Comparison of ENCODE assay signal across 14 cellular contexts in the genomic region with DNA sequence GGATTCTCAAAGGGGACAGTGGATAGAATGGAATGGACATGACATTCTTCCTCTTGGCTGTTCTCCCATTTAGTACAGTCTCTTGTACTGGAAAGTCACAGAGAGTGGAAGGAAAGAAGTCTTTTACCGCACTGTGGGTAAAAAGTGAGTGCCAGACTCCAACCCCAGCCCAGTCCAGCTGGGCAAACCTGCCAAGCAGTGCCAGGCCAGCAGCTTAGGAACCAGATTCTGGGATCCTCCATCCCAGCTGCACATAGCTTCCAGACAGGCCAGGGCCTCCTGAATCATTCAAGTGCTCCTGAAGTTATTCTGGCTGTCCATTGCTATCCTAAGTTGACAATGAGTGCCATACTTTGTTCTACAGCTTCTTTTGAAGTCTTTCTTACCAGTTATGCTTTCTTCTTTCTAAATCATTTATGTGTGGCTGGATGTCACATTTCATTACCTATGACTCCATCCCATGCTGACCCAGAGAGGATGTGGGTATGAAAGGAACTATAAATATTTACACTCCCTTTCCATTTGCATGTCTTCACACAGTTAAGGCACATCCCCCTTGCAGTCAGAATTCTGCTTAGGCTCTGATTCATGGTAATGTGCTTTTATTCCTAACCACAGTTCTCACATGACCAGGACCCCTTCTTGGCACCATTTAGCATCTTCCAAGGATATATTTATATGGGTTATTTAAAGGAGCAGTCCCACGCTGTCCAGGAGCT.
DNase-seq lines count a peak whose midpoint lies in the region; ATAC-seq, FAIRE-seq and TF ChIP-seq lines count a peak whose summit lies in the region.
"Had no signal": no experiment of that assay in that cellular context is flagged by ENCODE, and none has a peak within 500 bp of the region (broad histone marks: within the 10 kb centered on the region; RNA-seq: fewer than 3 reads in every experiment).

No MANE protein-coding gene starts in this region.

- H2AFZ ChIP-seq in astrocyte (ENCODE audit: low read depth, low read length) = no peak overlapping the region

- intact Hi-C loops in body of pancreas (cut with DNase I) = no loop called here
- intact Hi-C loops in natural killer cell (cut with micrococcal nuclease) = no loop called here

- TF ChIP-seq CTCF in astrocyte (IDR thresholded peaks at IDR 0.05; ENCODE audit: insufficient read depth, low read depth, low read length) = no peak
- no peak for TF ChIP-seq CTCF in kidney epithelial cell (IDR thresholded peaks at IDR 0.05; ENCODE audit: insufficient read depth, low read length, poor library complexity, severe bottlenecking)
- TF ChIP-seq CTCF in body of pancreas (IDR thresholded peaks at IDR 0.05) = no peak
- no peak for TF ChIP-seq CTCF in natural killer cell (IDR thresholded peaks at IDR 0.05)

- H3K4me2 ChIP-seq in astrocyte (ENCODE audit: low read length) = peak overlapping the region; percentile 52

- no peaks in the 10 kb centered on the region for H4K20me1 ChIP-seq in astrocyte (ENCODE audit: insufficient read depth, low read length)

- DNase-seq in AG08395 (ENCODE audit: low spot score) (peak; percentile 79), astrocyte (ENCODE audit: low read depth) (peak; percentile 97), kidney epithelial cell (ENCODE audit: low read depth) (peak; percentile 91), body of pancreas (no peak), natural killer cell (no peak), putamen (ENCODE audit: low spot score) (no peak)
- DNase-seq: activated CD4-positive, alpha-beta T cell treated with anti-CD3 and anti-CD28 coated beads, Interleukin-2, amount 10 ng/mL, durations not matched to agents 24 days and 14 days; Calu3; NCI-H1694 treated with DMSO at 0.1 percent for 48 hours; OCI-M1 had no signal

- peak; percentile 95 for FAIRE-seq in astrocyte (lab: Jason Lieb, UNC)

- no peak for TF ChIP-seq POLR2A in body of pancreas (IDR thresholded peaks at IDR 0.05)

- peak; percentile 57 for ATAC-seq in HG03354 (IDR thresholded peaks at IDR 0.05; ENCODE audit: poor library complexity, severe bottlenecking, unreplicated experiment)
- ATAC-seq in HG03108 (IDR thresholded peaks at IDR 0.05; ENCODE audit: unreplicated experiment) = no peak
- ATAC-seq in body of pancreas = no peak
- no peak for ATAC-seq in natural killer cell

- H3K27me3 ChIP-seq in astrocyte (ENCODE audit: insufficient read depth, low read length) = no peaks in the 10 kb centered on the region
- H3K27me3 ChIP-seq in kidney epithelial cell (ENCODE audit: control insufficient read depth, insufficient read depth, low read length) = no peaks in the 10 kb centered on the region
- no peaks in the 10 kb centered on the region for H3K27me3 ChIP-seq in body of pancreas
- H3K27me3 ChIP-seq: cardiac muscle cell had no signal

- no peaks in the 10 kb centered on the region for H3K79me2 ChIP-seq in astrocyte (ENCODE audit: insufficient read depth, low read length)

- H3K9me3 ChIP-seq in astrocyte (ENCODE audit: insufficient read depth, low read depth, low read length) = no peaks in the 10 kb centered on the region
- no peaks in the 10 kb centered on the region for H3K9me3 ChIP-seq in body of pancreas

- H3K4me1 Mint-ChIP-seq in astrocyte (ENCODE audit: low read depth, unreplicated experiment) = peaks cover 16% of the 10 kb centered on the region
- H3K4me1 Mint-ChIP-seq in natural killer cell = peaks cover 6 to 15% of the 10 kb centered on the region in 2 donors

- H3K27me3 Mint-ChIP-seq in astrocyte (ENCODE audit: low read depth, unreplicated experiment) (no peaks in the 10 kb centered on the region), natural killer cell (ENCODE audit: low read depth in 2 of 2) (no peaks in the 10 kb centered on the region)
- H3K27me3 Mint-ChIP-seq: activated CD4-positive, alpha-beta T cell treated with anti-CD3 and anti-CD28 coated beads, Interleukin-2, amount 10 ng/mL, durations not matched to agents 24 days and 14 days had no signal

- H3K36me3 ChIP-seq in astrocyte (ENCODE audit: insufficient read depth, low read length) = no peaks in the 10 kb centered on the region
- H3K36me3 ChIP-seq in kidney epithelial cell (ENCODE audit: control insufficient read depth, insufficient read depth, low read length) = no peaks in the 10 kb centered on the region
- no peaks in the 10 kb centered on the region for H3K36me3 ChIP-seq in body of pancreas (replicated peaks in 1 of 2; ENCODE audit: insufficient read depth in 1 of 2, low read depth in 2 of 2)
- H3K36me3 ChIP-seq: cardiac muscle cell had no signal

- no peak overlapping the region for H3K9ac ChIP-seq in astrocyte (ENCODE audit: low read length)

- H3K4me3 ChIP-seq in astrocyte (ENCODE audit: insufficient read depth, low read depth, low read length) = no peak overlapping the region
- no peak overlapping the region for H3K4me3 ChIP-seq in kidney epithelial cell (ENCODE audit: low read depth, low read length)
- H3K4me3 ChIP-seq in body of pancreas = no peak overlapping the region
- H3K4me3 ChIP-seq: cardiac muscle cell had no signal

- H3K27ac Mint-ChIP-seq in astrocyte (ENCODE audit: unreplicated experiment) = peak overlapping the region; percentile 11
- H3K27ac Mint-ChIP-seq in natural killer cell = no peak overlapping the region
- H3K27ac Mint-ChIP-seq: activated CD4-positive, alpha-beta T cell treated with anti-CD3 and anti-CD28 coated beads, Interleukin-2, amount 10 ng/mL, durations not matched to agents 24 days and 14 days had no signal

- WGBS in body of pancreas, 2 donors = 84 to 85% methylated on average over 2 of the region's 2 CpGs

- H3K4me1 ChIP-seq in astrocyte (ENCODE audit: insufficient read depth, low read length) (peaks cover 21% of the 10 kb centered on the region), body of pancreas (no peaks in the 10 kb centered on the region)

- H3K4me3 Mint-ChIP-seq in astrocyte (ENCODE audit: unreplicated experiment) = no peak overlapping the region
- no peak overlapping the region for H3K4me3 Mint-ChIP-seq in natural killer cell
- H3K4me3 Mint-ChIP-seq: activated CD4-positive, alpha-beta T cell treated with anti-CD3 and anti-CD28 coated beads, Interleukin-2, amount 10 ng/mL, durations not matched to agents 24 days and 14 days had no signal

- H3K9me3 Mint-ChIP-seq in astrocyte (ENCODE audit: unreplicated experiment) (no peaks in the 10 kb centered on the region), natural killer cell (no peaks in the 10 kb centered on the region)
- H3K9me3 Mint-ChIP-seq: activated CD4-positive, alpha-beta T cell treated with anti-CD3 and anti-CD28 coated beads, Interleukin-2, amount 10 ng/mL, durations not matched to agents 24 days and 14 days had no signal

- H3K27ac ChIP-seq in astrocyte (ENCODE audit: low read depth, low read length) (peak overlapping the region; percentile 64), body of pancreas (no peak overlapping the region)
- H3K27ac ChIP-seq: cardiac muscle cell, HL-60 had no signal

- no peaks in the 10 kb centered on the region for H3K36me3 Mint-ChIP-seq in astrocyte (ENCODE audit: low read depth, unreplicated experiment)
- no peaks in the 10 kb centered on the region for H3K36me3 Mint-ChIP-seq in natural killer cell

Comparison
In these comparisons a context has a peak if more than half of its experiments do, and no peak if none do; other contexts are left out.
1. DNase-seq: peak in AG08395 (single experiment), astrocyte (single experiment) and kidney epithelial cell (single experiment); none in body of pancreas (0 of 4), natural killer cell (single experiment) and putamen (single experiment).